9 cellular contexts compared by ENCODE assay signal in the genomic region with DNA sequence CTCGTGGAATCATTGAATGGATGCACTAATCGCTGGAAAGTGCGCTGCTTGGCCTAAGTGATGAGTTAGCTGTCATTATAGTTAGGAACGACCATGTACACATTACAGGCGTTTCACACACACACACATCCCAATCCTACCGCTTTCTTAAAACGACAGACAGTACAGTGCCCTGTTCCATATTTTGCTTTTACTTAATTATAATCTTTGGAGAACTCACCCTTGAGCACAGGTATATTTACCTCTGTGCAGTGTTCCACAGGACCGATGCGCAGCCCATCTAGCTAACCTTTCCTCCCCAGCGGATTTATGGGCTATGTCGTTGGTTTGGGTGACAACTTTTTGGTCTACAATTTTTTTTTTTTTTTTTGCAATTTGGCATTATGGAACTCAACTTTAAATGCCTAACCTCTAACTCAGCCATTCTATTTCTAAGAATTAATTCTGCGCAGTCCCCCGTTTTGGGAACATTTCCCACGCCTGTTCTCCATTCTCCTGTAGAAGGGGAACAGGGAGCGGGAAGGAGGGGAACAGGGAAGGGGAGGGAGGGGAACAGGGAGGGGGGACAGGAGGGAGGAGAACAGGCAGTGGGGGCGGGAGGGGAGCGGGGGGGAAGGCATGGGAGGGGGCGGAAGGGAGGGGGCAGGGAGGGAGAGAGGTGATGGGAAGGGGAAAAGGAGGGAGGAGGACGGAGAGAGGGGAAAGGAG. TPM values are rescaled to one million over a fixed set of nuclear protein-coding genes. Genes with fewer than 3 reads are reported as not detected.
DNase-seq lines count a peak whose midpoint lies in the region; ATAC-seq and TF ChIP-seq lines count a peak whose summit lies in the region.
"Had no signal": no experiment of that assay in that cellular context is flagged by ENCODE, and none has a peak within 500 bp of the region (broad histone marks: within the 10 kb centered on the region; RNA-seq: fewer than 3 reads in every experiment).

No MANE protein-coding gene starts in this region.

- ATAC-seq in heart right ventricle, result peak in 1 of 8 donors; percentile 2
- no peak for ATAC-seq in left ventricle myocardium superior

- peaks cover 14% of the 10 kb centered on the region; the same call in 1 of the 2 replicates for H4K20me1 ChIP-seq in Karpas-422 (ENCODE audit: insufficient read depth, low read depth, low read length)

- peak overlapping the region in 8 of 10 donors; percentile 27 to 99 (median 95) for H3K27ac ChIP-seq in heart right ventricle
- peak overlapping the region; percentile 55 for H3K27ac ChIP-seq in angular gyrus (ENCODE audit: low read depth, low read length)
- no peak overlapping the region for H3K27ac ChIP-seq in Karpas-422 (ENCODE audit: low read length)
- H3K27ac ChIP-seq: KMS-11 had no signal

- POLR2A ChIA-PET in HEK293T (lab: Yijun Ruan, JAX), result interaction anchor here (0.7 kb wide), 1 partner anchor 1020 kb away, joined by 3 read pairs; no protein-coding TSS in a partner anchor

- H3K9ac ChIP-seq in Karpas-422 (ENCODE audit: low read length), result no peak overlapping the region
- H3K9ac ChIP-seq: KMS-11 had no signal

- H3K4me2 ChIP-seq in Karpas-422 (ENCODE audit: low read depth, low read length, poor library complexity, severe bottlenecking), result no peak overlapping the region
- H3K4me2 ChIP-seq: KMS-11 had no signal

- intact Hi-C loops in heart right ventricle (cut with DNase I), result loop anchor here in 3 of 10 donors (2.0 to 10.0 kb wide), 2 partner anchors 35 to 59 kb away; partner anchors contain the start of gene PUS1 (in 2 of the 3)
- intact Hi-C loops in left ventricle myocardium superior (cut with micrococcal nuclease), result no loop called here

- no peaks in the 10 kb centered on the region for H3K9me2 ChIP-seq in Karpas-422 (replicated peaks; ENCODE audit: insufficient read depth, low read length)

- H3K4me1 ChIP-seq in heart right ventricle (peaks cover 8 to 34% (median 24%) of the 10 kb centered on the region in 9 donors), Karpas-422 (ENCODE audit: low read length) (peaks cover 9% of the 10 kb centered on the region)

- no peak for TF ChIP-seq CTCF in heart right ventricle (IDR thresholded peaks at IDR 0.05)

- CTCF ChIA-PET in HEK293T (lab: Yijun Ruan, JAX), result interaction anchor here (0.6 kb wide), 1 partner anchor 11 kb away, joined by 3 read pairs; no protein-coding TSS in a partner anchor

- H3K4me3 ChIP-seq in heart right ventricle (peak overlapping the region in 9 of 10 donors; percentile 40 to 85 (median 65)), Karpas-422 (ENCODE audit: low read length) (no peak overlapping the region)

- DNase-seq in heart right ventricle (no peak), left ventricle myocardium superior (no peak), medulla oblongata (ENCODE audit: extremely low spot score) (peak; percentile 26), ureter (ENCODE audit: low spot score) (peak; percentile 54), HEK293T (ENCODE audit: extremely low spot score) (no peak), Karpas-422 (no peak), AG20443 (ENCODE audit: low spot score) (no peak)

- no peak overlapping the region for H2AFZ ChIP-seq in Karpas-422 (ENCODE audit: low read length)

- H3K9me3 ChIP-seq in heart right ventricle (no peaks in the 10 kb centered on the region), Karpas-422 (ENCODE audit: low read length) (no peaks in the 10 kb centered on the region)

- WGBS in heart right ventricle, 2 donors, result 41 to 50% methylated on average over 16 to 19 of the region's 19 CpGs

- peaks cover 0 to 20% (median 3%) of the 10 kb centered on the region in 9 donors for H3K36me3 ChIP-seq in heart right ventricle
- H3K36me3 ChIP-seq in Karpas-422 (ENCODE audit: insufficient read depth, low read length), result no peaks in the 10 kb centered on the region

- H3K27me3 ChIP-seq in heart right ventricle (no peaks in the 10 kb centered on the region), Karpas-422 (ENCODE audit: low read length) (no peaks in the 10 kb centered on the region)

- no peaks in the 10 kb centered on the region for H3K79me2 ChIP-seq in Karpas-422 (ENCODE audit: low read length)

TF ChIP-seq in HEK293T, 16 proteins besides CTCF, POLR2A, EP300 and RAD21:
- TF ChIP-seq NFRKB (IDR thresholded peaks at IDR 0.05) (no peak), LEF1 (IDR thresholded peaks at IDR 0.05; ENCODE audit: borderline replicate concordance) (no peak), HDGF (IDR thresholded peaks at IDR 0.05; ENCODE audit: borderline replicate concordance) (no peak), FOXM1 (IDR thresholded peaks at IDR 0.05; ENCODE audit: borderline replicate concordance) (no peak), FOXA1 (IDR thresholded peaks at IDR 0.05) (no peak), TARDBP (IDR thresholded peaks at IDR 0.05) (no peak), PKNOX1 (IDR thresholded peaks at IDR 0.05) (no peak), ZNF384 (IDR thresholded peaks at IDR 0.05) (no peak), BHLHE40 (IDR thresholded peaks at IDR 0.05; ENCODE audit: borderline replicate concordance) (no peak), ARNT (IDR thresholded peaks at IDR 0.05) (no peak), FOXK2 (IDR thresholded peaks at IDR 0.05) (no peak), L3MBTL2 (conservative IDR thresholded peaks at IDR 0.05) (no peak), SUZ12 (IDR thresholded peaks at IDR 0.05) (no peak), ELF4 (IDR thresholded peaks at IDR 0.05) (no peak), SP1 (IDR thresholded peaks at IDR 0.05) (no peak), CTBP1 (IDR thresholded peaks at IDR 0.05; ENCODE audit: borderline replicate concordance) (no peak)

RNA-seq across cellular contexts. Expression of gene ULK1, which starts 0.7 kb away (rescaled TPM):
- 10 to 100 TPM; 30.2 to 77.7 (median 51.6) TPM for total RNA-seq in heart right ventricle
- 10 to 100 TPM; 10.7 to 37.2 TPM for polyA plus RNA-seq in heart right ventricle
- 64.0 TPM for total RNA-seq in left ventricle myocardium superior
- total RNA-seq in ureter, result 31.8 TPM
- total RNA-seq in Karpas-422 (2014; rRNA removed; shearing (Covaris generic); ENCODE audit: low replicate concordance), result 2.8 and 6.9 TPM in 2 replicates

RNA-seq across cellular contexts. Expression of gene PUS1, which starts 35.3 kb away (rescaled TPM):
- 10 to 100 TPM in 1 of 10 donors, 1 to 10 TPM in 9; 5.1 to 14.8 (median 7.5) TPM for total RNA-seq in heart right ventricle
- polyA plus RNA-seq in heart right ventricle, result 10 to 100 TPM; 13.7 to 17.4 TPM
- 5.6 TPM for total RNA-seq in left ventricle myocardium superior
- total RNA-seq in ureter, result 46.9 TPM
- 11.9 and 32.3 TPM in 2 replicates for total RNA-seq in Karpas-422 (2014; rRNA removed; shearing (Covaris generic); ENCODE audit: low replicate concordance)

RNA-seq across cellular contexts. Expression of gene EP400, which starts 56.0 kb away (rescaled TPM):
- total RNA-seq in heart right ventricle (10 to 100 TPM; 14.1 to 20.5 (median 19.3) TPM), left ventricle myocardium superior (14.8 TPM), ureter (71.8 TPM)
- polyA plus RNA-seq in heart right ventricle, result 10 to 100 TPM in 1 of 2 donors, 1 to 10 TPM in 1; 6.6 to 18.9 TPM
- total RNA-seq in Karpas-422 (2014; rRNA removed; shearing (Covaris generic); ENCODE audit: low replicate concordance), result 13.7 and 16.8 TPM in 2 replicates

Comparison
In these comparisons a context has a peak if more than half of its experiments do, and no peak if none do; other contexts are left out.
1. DNase-seq: peak in medulla oblongata (single experiment) and ureter (single experiment); none in heart right ventricle (0 of 2), left ventricle myocardium superior (single experiment), HEK293T (single experiment), Karpas-422 (single experiment) and AG20443 (single experiment).